In genomic region chr7:94509879-94510581, GRCh38 we compare ENCODE assay signal across 8 cellular contexts. TPM values are rescaled to one million over a fixed set of nuclear protein-coding genes. Genes with fewer than 3 reads are reported as not detected.
DNase-seq lines count a peak whose midpoint lies in the region; ATAC-seq, FAIRE-seq and TF ChIP-seq lines count a peak whose summit lies in the region.

No MANE protein-coding gene starts in this region.

- no peak for FAIRE-seq in GM19239 (lab: Jason Lieb, UNC)

- peak; percentile 20 for TF ChIP-seq CTCF in CD14-positive monocyte (IDR thresholded peaks at IDR 0.05)

- peak; percentile 76 for ATAC-seq in HG03432 (IDR thresholded peaks at IDR 0.05; ENCODE audit: unreplicated experiment)

- H3K27me3 Mint-ChIP-seq in CD14-positive monocyte (ENCODE audit: low read depth in 3 of 3), result no peaks in the 10 kb centered on the region

- intact Hi-C loops in CD14-positive monocyte (cut with micrococcal nuclease), result no loop called here

- peak overlapping the region in 2 of 7 donors; percentile 61 to 73 for H3K27ac Mint-ChIP-seq in CD14-positive monocyte

- DNase-seq in CD14-positive monocyte (ENCODE audit: low spot score) (peak; percentile 52), GM19239 (ENCODE audit: insufficient read length, low spot score) (peak; percentile 75), NCI-H526 (lab: John Stamatoyannopoulos, UW) (peak; percentile 49 to 87), ecto neural progenitor cell (ENCODE audit: low spot score) (peak; percentile 87), lung microvascular endothelial cell (ENCODE audit: low read depth in 2 of 2) (peak; percentile 63 to 75)
- peak; percentile 60 to 69 for DNase-seq in activated CD4-positive, alpha-beta T cell treated with anti-CD3 and anti-CD28 coated beads, Interleukin-2, amount 50 U/mL, for 48 hours
- DNase-seq in stimulated activated CD8-positive, alpha-beta memory T cell treated with anti-CD3 and anti-CD28 coated beads, Interleukin-12 subunit alpha, Interleukin-12 subunit beta, amount 100 ng/mL, for 1 hour (ENCODE audit: low read depth), result peak; percentile 41

- H3K36me3 Mint-ChIP-seq in CD14-positive monocyte, result peaks cover 0 to 2% of the 10 kb centered on the region in 2 donors

- no peaks in the 10 kb centered on the region for H3K9me3 Mint-ChIP-seq in CD14-positive monocyte

- H3K4me3 Mint-ChIP-seq in CD14-positive monocyte, result peak overlapping the region; percentile 78 to 90

- peaks cover 17% of the 10 kb centered on the region for H3K4me1 Mint-ChIP-seq in CD14-positive monocyte

RNA-seq across cellular contexts. Expression of gene CASD1, which starts 0.4 kb away (rescaled TPM):
- 1 to 10 TPM; 2.0 to 3.6 TPM for polyA plus RNA-seq in CD14-positive monocyte
- 11.1 and 17.9 TPM in 2 replicates for total RNA-seq in lung microvascular endothelial cell

Comparison
In these comparisons a context has a peak if more than half of its experiments do, and no peak if none do; other contexts are left out.
1. Peak in every context shown above with its lines: DNase-seq and ATAC-seq.